ENCODE assay signal across 2 cellular contexts in genomic region chr11:114175706-114176105, GRCh38.
TF ChIP-seq lines count a peak whose summit lies in the region.

No MANE protein-coding gene starts in this region.

TF ChIP-seq in liver, 16 proteins besides CTCF, POLR2A, EP300 and RAD21 (continued from another document):
- TF ChIP-seq HNF4G (IDR thresholded peaks at IDR 0.05) (no peak), EGR1 (IDR thresholded peaks at IDR 0.05; ENCODE audit: low read depth in 2 of 2) (no peak), TAF1 (conservative IDR thresholded peaks at IDR 0.05) (no peak), GABPA (IDR thresholded peaks at IDR 0.05 in 1 of 2, conservative IDR thresholded peaks at IDR 0.05 in 1 of 2) (no peak), YY1 (IDR thresholded peaks at IDR 0.05) (no peak), NR2F2 (IDR thresholded peaks at IDR 0.05) (no peak), FOXA1 (IDR thresholded peaks at IDR 0.05) (no peak)

TF ChIP-seq in HepG2, 621 proteins besides CTCF, POLR2A, EP300 and RAD21 (continued from another document):
- no peak for TF ChIP-seq MIER3 (CRISPR knock-in tag; IDR thresholded peaks at IDR 0.05; ENCODE audit: borderline replicate concordance)
